20 cellular contexts compared by ENCODE assay signal in genomic region chr3:190130037-190130436, GRCh38. TPM values are rescaled to one million over a fixed set of nuclear protein-coding genes. Genes with fewer than 3 reads are reported as not detected.
"Had no signal": no experiment of that assay in that cellular context is flagged by ENCODE, and none has a peak within 500 bp of the region (broad histone marks: within the 10 kb centered on the region; RNA-seq: fewer than 3 reads in every experiment).

No MANE protein-coding gene starts in this region.

- H3K4me3 Mint-ChIP-seq: activated naive CD8-positive, alpha-beta T cell treated with anti-CD3 and anti-CD28 coated beads for 36 hours; activated T-cell treated with anti-CD3 and anti-CD28 coated beads, Interleukin-2, amount 50 U/mL, for 4 hours; endodermal cell; natural killer cell; stimulated activated naive CD8-positive, alpha-beta T cell treated with anti-CD3 and anti-CD28 coated beads, Interleukin-15, Interleukin-2, amounts not matched to agents 100 ng/mL and 50 ng/mL, for 24 hours; T-helper 2 cell treated with Interferon-gamma antibody and Interleukin-4, amounts not matched to agents 5 μg/mL and 100 μg/mL, for 36 hours had no signal

- H3K27me3 ChIP-seq: ovary, thyroid gland had no signal

- H3K4me1 ChIP-seq: prostate gland, thyroid gland, upper lobe of right lung had no signal

- DNase-seq: activated CD8-positive, alpha-beta memory T cell treated with anti-CD3 and anti-CD28 coated beads, Interleukin-2, amount 50 U/mL, for 48 hours; activated naive CD4-positive, alpha-beta T cell treated with Interleukin-2 at 50 U/mL for 16 hours; activated naive CD8-positive, alpha-beta T cell treated with anti-CD3 and anti-CD28 coated beads for 36 hours; activated T-cell treated with anti-CD3 and anti-CD28 coated beads, Interleukin-2, amount 50 U/mL, for 4 hours; cerebellar nuclear complex; endodermal cell; lower lobe of right lung; natural killer cell; ovary; stimulated activated CD4-positive, alpha-beta T cell treated with anti-CD3 and anti-CD28 coated beads, Interleukin-12 subunit alpha, Interleukin-12 subunit beta, amount 100 ng/mL, for 4 hours; substantia nigra; thyroid gland; upper lobe of right lung had no signal

- H3K27ac Mint-ChIP-seq: activated naive CD8-positive, alpha-beta T cell treated with anti-CD3 and anti-CD28 coated beads for 36 hours; activated T-helper 2 cell treated with anti-CD3 and anti-CD28 coated beads, Interferon-gamma antibody, Interleukin-2, Interleukin-4, amounts not matched to agents 10 μg/mL and 5 μg/mL and 100 μg/mL, durations not matched to agents 14 hours and 24 hours and 36 hours; natural killer cell; stimulated activated naive CD8-positive, alpha-beta T cell treated with anti-CD3 and anti-CD28 coated beads, Interleukin-15, Interleukin-2, amounts not matched to agents 100 ng/mL and 50 ng/mL, for 24 hours; T-helper 2 cell treated with Interferon-gamma antibody and Interleukin-4, amounts not matched to agents 5 μg/mL and 100 μg/mL, for 36 hours had no signal

- H3K36me3 ChIP-seq: lower lobe of right lung, ovary, prostate gland, thyroid gland, upper lobe of right lung had no signal

- H3K27ac ChIP-seq: coronary artery, epithelial cell of prostate, lower lobe of right lung, ovary, prostate gland, thyroid gland, upper lobe of right lung had no signal

- H3K4me3 ChIP-seq: coronary artery, lower lobe of right lung, ovary, prostate gland, thyroid gland, upper lobe of right lung had no signal

- H3K9me3 ChIP-seq: lower lobe of right lung, ovary, prostate gland, thyroid gland, upper lobe of right lung had no signal

- H3K9me3 Mint-ChIP-seq: activated naive CD8-positive, alpha-beta T cell treated with anti-CD3 and anti-CD28 coated beads for 36 hours; activated T-cell treated with anti-CD3 and anti-CD28 coated beads, Interleukin-2, amount 50 U/mL, for 4 hours; activated T-helper 2 cell treated with anti-CD3 and anti-CD28 coated beads, Interferon-gamma antibody, Interleukin-2, Interleukin-4, amounts not matched to agents 10 μg/mL and 5 μg/mL and 100 μg/mL, durations not matched to agents 14 hours and 24 hours and 36 hours; natural killer cell; stimulated activated naive CD8-positive, alpha-beta T cell treated with anti-CD3 and anti-CD28 coated beads, Interleukin-15, Interleukin-2, amounts not matched to agents 100 ng/mL and 50 ng/mL, for 24 hours; T-helper 2 cell treated with Interferon-gamma antibody and Interleukin-4, amounts not matched to agents 5 μg/mL and 100 μg/mL, for 36 hours had no signal

- H3K36me3 Mint-ChIP-seq: activated naive CD8-positive, alpha-beta T cell treated with anti-CD3 and anti-CD28 coated beads for 36 hours; natural killer cell had no signal

- ATAC-seq: activated T-cell treated with anti-CD3 and anti-CD28 coated beads, Interleukin-2, amount 50 U/mL, for 4 hours; lower lobe of right lung; natural killer cell; upper lobe of right lung had no signal

- H3K4me1 Mint-ChIP-seq: activated naive CD8-positive, alpha-beta T cell treated with anti-CD3 and anti-CD28 coated beads for 36 hours; natural killer cell had no signal

RNA-seq across cellular contexts. Expression of gene P3H2, which starts 9.3 kb away (rescaled TPM):
- total RNA-seq: activated CD8-positive, alpha-beta memory T cell treated with anti-CD3 and anti-CD28 coated beads for 36 hours; activated naive CD8-positive, alpha-beta T cell treated with anti-CD3 and anti-CD28 coated beads for 36 hours; activated T-helper 2 cell treated with anti-CD3 and anti-CD28 coated beads, Interferon-gamma antibody, Interleukin-2, Interleukin-4, amounts not matched to agents 10 μg/mL and 5 μg/mL and 100 μg/mL, durations not matched to agents 14 hours and 24 hours and 36 hours had no signal
